ENCODE assay signal across 9 cellular contexts in genomic region chr22:39527481-39527961, GRCh38. TPM values are rescaled to one million over a fixed set of nuclear protein-coding genes. Genes with fewer than 3 reads are reported as not detected.
A peak's percentile ranks its signal among the peaks of the same experiment; 100 is the strongest.
DNase-seq lines count a peak whose midpoint lies in the region; ATAC-seq and TF ChIP-seq lines count a peak whose summit lies in the region.
"Had no signal": no experiment of that assay in that cellular context is flagged by ENCODE, and none has a peak within 500 bp of the region (broad histone marks: within the 10 kb centered on the region; RNA-seq: fewer than 3 reads in every experiment).

No MANE protein-coding gene starts in this region.

- no peak overlapping the region for H3K4me3 Mint-ChIP-seq in MCF 10A (ENCODE audit: unreplicated experiment)
- H3K4me3 Mint-ChIP-seq in nephron progenitor cell = no peak overlapping the region

- H3K9me3 Mint-ChIP-seq in MCF 10A (ENCODE audit: unreplicated experiment) (no peaks in the 10 kb centered on the region), nephron progenitor cell (no peaks in the 10 kb centered on the region)

- no peaks in the 10 kb centered on the region for H3K27me3 Mint-ChIP-seq in MCF 10A (ENCODE audit: insufficient read depth, unreplicated experiment)
- H3K27me3 Mint-ChIP-seq in nephron progenitor cell (ENCODE audit: low read depth, poor library complexity) = peaks cover 7% of the 10 kb centered on the region

- H3K36me3 Mint-ChIP-seq in MCF 10A (ENCODE audit: insufficient read depth, unreplicated experiment) = peaks cover 79% of the 10 kb centered on the region
- H3K36me3 Mint-ChIP-seq in nephron progenitor cell (ENCODE audit: low read depth) = peaks cover 43% of the 10 kb centered on the region

- TF ChIP-seq CTCF in MCF 10A (IDR thresholded peaks at IDR 0.05; ENCODE audit: unreplicated experiment) = no peak
- TF ChIP-seq CTCF in nephron progenitor cell (IDR thresholded peaks at IDR 0.05) = no peak

- CTCF ChIA-PET in MCF 10A (lab: Yijun Ruan, JAX) = interaction anchor here (0.5 to 26.5 kb wide), 3 partner anchors 33 to 504 kb away, joined by 3 to 471 read pairs (median 66); no protein-coding TSS in a partner anchor

- POLR2A ChIA-PET in MCF 10A (lab: Yijun Ruan, JAX) = interaction anchor here (0.7 to 1.5 kb wide), 4 partner anchors 34 to 1759 kb away, joined by 3 to 4 read pairs (median 3); no protein-coding TSS in a partner anchor

- peaks cover 65% of the 10 kb centered on the region for H3K4me1 Mint-ChIP-seq in MCF 10A (ENCODE audit: insufficient read depth, unreplicated experiment)
- H3K4me1 Mint-ChIP-seq in nephron progenitor cell = peaks cover 88% of the 10 kb centered on the region

- DNase-seq in EH (ENCODE audit: low read depth) = peak; percentile 15
- DNase-seq in NCI-H2029 treated with DMSO at 0.1 percent for 48 hours (lab: John Stamatoyannopoulos, UW) = peak; percentile 39
- DNase-seq in MCF 10A (ENCODE audit: unreplicated experiment) = peak; percentile 42
- DNase-seq in nephron progenitor cell = no peak
- no peak for DNase-seq in NCI-H187 (lab: John Stamatoyannopoulos, UW)

- no peak overlapping the region for H3K27ac Mint-ChIP-seq in MCF 10A (ENCODE audit: low read depth, unreplicated experiment)
- H3K27ac Mint-ChIP-seq in nephron progenitor cell = peak overlapping the region; percentile 34

- intact Hi-C loops in MCF 10A (cut with micrococcal nuclease) = loop anchor here (10.0 kb wide), 1 partner anchor 353 kb away; no protein-coding TSS in a partner anchor

- BruUV-seq in MCF 10A (replicated peaks; lab: Mats Ljungman, UMichigan) = no TSS peak

- ATAC-seq in GM18519 (IDR thresholded peaks at IDR 0.05; ENCODE audit: low FRiP score, unreplicated experiment) = no peak
- ATAC-seq in GM18511 (IDR thresholded peaks at IDR 0.05; ENCODE audit: unreplicated experiment) = no peak
- ATAC-seq in HG02852 (IDR thresholded peaks at IDR 0.05; ENCODE audit: unreplicated experiment) = no peak

RNA-seq across cellular contexts. Expression of gene RPS19BP1, which starts 5.0 kb away (rescaled TPM):
- 104 and 106 TPM in 2 replicates for total RNA-seq in MCF 10A (2022)

RNA-seq across cellular contexts. Expression of gene ATF4, which starts 7.2 kb away (rescaled TPM):
- 717 and 764 TPM in 2 replicates for total RNA-seq in MCF 10A (2022)

RNA-seq across cellular contexts. Expression of gene MIEF1, which starts 25.4 kb away (rescaled TPM):
- total RNA-seq in MCF 10A (2022) = 37.0 and 40.2 TPM in 2 replicates

RNA-seq across cellular contexts. Expression of gene CACNA1I, which starts 43.0 kb away (rescaled TPM):
- 0.02 TPM in 2 replicates for total RNA-seq in MCF 10A (2022)
- total RNA-seq: endothelial cell of umbilical vein had no signal

Comparison
In these comparisons a context has a peak if more than half of its experiments do, and no peak if none do; other contexts are left out.
1. DNase-seq: peak in EH (single experiment), NCI-H2029 treated with DMSO at 0.1 percent for 48 hours (single experiment) and MCF 10A (single experiment); none in nephron progenitor cell (single experiment) and NCI-H187 (0 of 2).